Comparison of ENCODE assay signal across 8 cellular contexts in genomic region chr4:7802093-7802726, GRCh38.
DNase-seq lines count a peak whose midpoint lies in the region; ATAC-seq and TF ChIP-seq lines count a peak whose summit lies in the region.

No MANE protein-coding gene starts in this region.

- no peak overlapping the region for H3K4me3 ChIP-seq in Jurkat, Clone E6-1 (ENCODE audit: low read length)
- H3K4me3 ChIP-seq in fibroblast of villous mesenchyme (ENCODE audit: low read depth, low read length) = no peak overlapping the region
- no peak overlapping the region for H3K4me3 ChIP-seq in thyroid gland (replicated peaks in 1 of 3)

- peaks cover 32% of the 10 kb centered on the region for H3K36me3 Mint-ChIP-seq in activated T-helper 2 cell treated with anti-CD3 and anti-CD28 coated beads, Interferon-gamma antibody, Interleukin-2, Interleukin-4, amounts not matched to agents 10 μg/mL and 5 μg/mL and 100 μg/mL, durations not matched to agents 14 hours and 24 hours and 36 hours (ENCODE audit: low read depth)

- peaks cover 0 to 26% of the 10 kb centered on the region in 2 donors for H3K36me3 ChIP-seq in thyroid gland

- intact Hi-C loops in activated T-helper 2 cell treated with anti-CD3 and anti-CD28 coated beads, Interferon-gamma antibody, Interleukin-2, Interleukin-4, amounts not matched to agents 10 μg/mL and 5 μg/mL and 100 μg/mL, durations not matched to agents 14 hours and 24 hours and 36 hours (cut with micrococcal nuclease) = loop anchor here (1.0 to 5.0 kb wide), 6 partner anchors 32 to 610 kb away; partner anchors contain the start of gene SORCS2
- intact Hi-C loops in thyroid gland (cut with DNase I) = loop anchor here (5.0 kb wide), 3 partner anchors 40 to 610 kb away; partner anchors contain the start of gene SORCS2

- H3K9me3 Mint-ChIP-seq in activated T-helper 2 cell treated with anti-CD3 and anti-CD28 coated beads, Interferon-gamma antibody, Interleukin-2, Interleukin-4, amounts not matched to agents 10 μg/mL and 5 μg/mL and 100 μg/mL, durations not matched to agents 14 hours and 24 hours and 36 hours = no peaks in the 10 kb centered on the region

- no peak for TF ChIP-seq POLR2A in thyroid gland (IDR thresholded peaks at IDR 0.05)

- no peak overlapping the region for H3K4me3 Mint-ChIP-seq in activated T-helper 2 cell treated with anti-CD3 and anti-CD28 coated beads, Interferon-gamma antibody, Interleukin-2, Interleukin-4, amounts not matched to agents 10 μg/mL and 5 μg/mL and 100 μg/mL, durations not matched to agents 14 hours and 24 hours and 36 hours (ENCODE audit: low read depth)

- peak; percentile 77 for ATAC-seq in GM21526 (IDR thresholded peaks at IDR 0.05; ENCODE audit: low FRiP score, unreplicated experiment)

- no peaks in the 10 kb centered on the region for H3K27me3 Mint-ChIP-seq in activated T-helper 2 cell treated with anti-CD3 and anti-CD28 coated beads, Interferon-gamma antibody, Interleukin-2, Interleukin-4, amounts not matched to agents 10 μg/mL and 5 μg/mL and 100 μg/mL, durations not matched to agents 14 hours and 24 hours and 36 hours (ENCODE audit: low read depth)

- TF ChIP-seq CTCF in fibroblast of villous mesenchyme (IDR thresholded peaks at IDR 0.05; ENCODE audit: insufficient read depth, low read depth, low read length) (peak; percentile 87), thyroid gland (IDR thresholded peaks at IDR 0.05) (peak; percentile 75 to 97 (median 91))

- peaks cover 48% of the 10 kb centered on the region in 2 donors for H3K4me1 ChIP-seq in thyroid gland

- H3K27me3 ChIP-seq in thyroid gland = no peaks in the 10 kb centered on the region

- H3K27ac ChIP-seq in thyroid gland = peak overlapping the region in 2 of 3 donors; percentile 72 to 99

- no peaks in the 10 kb centered on the region for H3K9me3 ChIP-seq in thyroid gland

- DNase-seq in DMS79 treated with DMSO at 0.1 percent for 48 hours (lab: John Stamatoyannopoulos, UW) (peak; percentile 42), SHP77 (lab: John Stamatoyannopoulos, UW) (peak; percentile 6 to 20), fibroblast of villous mesenchyme (ENCODE audit: low read depth) (peak; percentile 84), occipital lobe (lab: John Stamatoyannopoulos, UW) (peak; percentile 71), thyroid gland (peak; percentile 82 to 86)
- peak; percentile 68 for DNase-seq in Jurkat, Clone E6-1 (ENCODE audit: low read depth, low spot score)
- peak; percentile 68 for DNase-seq in activated T-helper 2 cell treated with anti-CD3 and anti-CD28 coated beads, Interferon-gamma antibody, Interleukin-2, Interleukin-4, amounts not matched to agents 10 μg/mL and 5 μg/mL and 100 μg/mL, durations not matched to agents 14 hours and 24 hours and 36 hours (ENCODE audit: low spot score)

- H3K27ac Mint-ChIP-seq in activated T-helper 2 cell treated with anti-CD3 and anti-CD28 coated beads, Interferon-gamma antibody, Interleukin-2, Interleukin-4, amounts not matched to agents 10 μg/mL and 5 μg/mL and 100 μg/mL, durations not matched to agents 14 hours and 24 hours and 36 hours = no peak overlapping the region

- WGBS in thyroid gland, 2 donors = 33 to 34% methylated on average over 6 of the region's 6 CpGs

- peaks cover 7% of the 10 kb centered on the region for H3K4me1 Mint-ChIP-seq in activated T-helper 2 cell treated with anti-CD3 and anti-CD28 coated beads, Interferon-gamma antibody, Interleukin-2, Interleukin-4, amounts not matched to agents 10 μg/mL and 5 μg/mL and 100 μg/mL, durations not matched to agents 14 hours and 24 hours and 36 hours (ENCODE audit: low read depth)

Comparison
In these comparisons a context has a peak if more than half of its experiments do, and no peak if none do; other contexts are left out.
1. DNase-seq: peak in every context shown above with its lines; median percentile 84 in fibroblast of villous mesenchyme; 84 in thyroid gland; 71 in occipital lobe; 68 in Jurkat, Clone E6-1; 68 in activated T-helper 2 cell treated with anti-CD3 and anti-CD28 coated beads, Interferon-gamma antibody, Interleukin-2, Interleukin-4, amounts not matched to agents 10 μg/mL and 5 μg/mL and 100 μg/mL, durations not matched to agents 14 hours and 24 hours and 36 hours; 42 in DMS79 treated with DMSO at 0.1 percent for 48 hours; 13 in SHP77.